10 cellular contexts compared by ENCODE assay signal in the genomic region with DNA sequence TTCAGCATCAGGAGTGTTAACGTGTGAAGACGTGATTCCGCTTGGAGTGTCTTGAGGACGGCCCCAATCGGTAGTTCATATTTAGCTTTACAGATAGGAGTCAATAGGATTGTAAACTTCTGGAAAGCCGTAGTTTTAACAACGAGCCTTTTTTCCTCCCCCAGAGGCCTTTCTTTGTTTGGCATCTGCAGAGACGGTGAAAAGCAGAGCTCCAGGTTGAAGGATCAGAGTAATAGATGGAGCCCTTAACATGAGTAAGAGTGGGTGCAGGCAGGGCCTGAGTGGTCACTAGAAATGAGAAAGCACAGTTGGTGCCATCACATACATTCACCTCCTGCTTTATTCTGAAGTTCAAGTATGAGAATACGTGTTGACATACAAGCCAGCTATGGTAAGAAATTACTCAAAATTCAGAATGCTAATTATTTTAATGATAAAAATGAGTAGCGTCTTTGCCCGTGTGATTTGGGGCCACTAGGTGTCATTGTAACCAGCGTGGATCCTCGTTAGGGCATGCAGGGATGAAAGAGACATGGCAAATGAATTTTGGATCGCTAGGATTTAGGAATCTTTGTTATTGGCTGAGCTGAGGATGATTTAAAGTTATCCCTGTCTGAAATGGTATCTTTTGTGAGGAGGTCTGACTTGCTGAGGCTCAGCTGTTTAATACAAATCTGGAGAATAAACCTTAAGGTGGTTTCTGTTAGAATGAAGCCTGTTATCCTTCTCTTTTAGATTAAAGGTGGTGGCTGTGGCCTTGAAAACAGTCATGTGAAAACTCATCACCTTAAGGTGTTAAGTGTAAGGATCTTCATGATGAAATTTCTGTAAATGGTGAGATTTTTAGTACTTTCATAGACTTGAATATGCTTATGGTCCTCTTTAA. TPM values are rescaled to one million over a fixed set of nuclear protein-coding genes. Genes with fewer than 3 reads are reported as not detected.
DNase-seq lines count a peak whose midpoint lies in the region; ATAC-seq and TF ChIP-seq lines count a peak whose summit lies in the region.
"Had no signal": no experiment of that assay in that cellular context is flagged by ENCODE, and none has a peak within 500 bp of the region (broad histone marks: within the 10 kb centered on the region; RNA-seq: fewer than 3 reads in every experiment).

No MANE protein-coding gene starts in this region.

- intact Hi-C loops in CD4-positive, alpha-beta T cell (cut with DNase I, micrococcal nuclease), result loop anchor here (1.0 to 5.0 kb wide), 6 partner anchors 41 to 156 kb away; no protein-coding TSS in a partner anchor

- H3K4me3 Mint-ChIP-seq in CD4-positive, alpha-beta T cell, result peak overlapping the region; percentile 96
- H3K4me3 Mint-ChIP-seq in T-cell, result peak overlapping the region; percentile 95 to 98 (median 96)

- peaks cover 5% of the 10 kb centered on the region for H3K36me3 ChIP-seq in neutrophil

- peak overlapping the region; percentile 97 for H3K27ac ChIP-seq in CD4-positive, alpha-beta T cell (ENCODE audit: low read depth, low read length)
- H3K27ac ChIP-seq in neutrophil, result peak overlapping the region; percentile 97

- H3K4me1 ChIP-seq in neutrophil (ENCODE audit: control insufficient read depth in 1 of 2, insufficient read depth in 1 of 2, low read depth in 1 of 2, low read length in 1 of 2), result peaks cover 60 to 77% of the 10 kb centered on the region in 2 experiments

- POLR2A ChIA-PET in CD4-positive, alpha-beta T cell (lab: Charles Lee), result interaction anchor here (0.8 to 2.4 kb wide), 12 partner anchors 9 to 205 kb away, joined by 3 to 17 read pairs (median 4); partner anchors contain the start of genes JMJD6, METTL23, PRPSAP1 and ST6GALNAC2
- POLR2A ChIA-PET in T-cell (lab: Charles Lee), result interaction anchor here in 1 of 2 donors (0.8 kb wide), 1 partner anchor 10 kb away, joined by 3 read pairs; no protein-coding TSS in a partner anchor

- no peaks in the 10 kb centered on the region for H3K9me3 Mint-ChIP-seq in CD4-positive, alpha-beta T cell
- no peaks in the 10 kb centered on the region for H3K9me3 Mint-ChIP-seq in T-cell

- peaks cover 67% of the 10 kb centered on the region for H3K4me1 Mint-ChIP-seq in CD4-positive, alpha-beta T cell (ENCODE audit: low read depth)
- H3K4me1 Mint-ChIP-seq in T-cell, result peaks cover 48 to 75% (median 68%) of the 10 kb centered on the region in 3 donors

- H3K9me3 ChIP-seq in CD4-positive, alpha-beta T cell (ENCODE audit: control insufficient read depth, low read length), result no peaks in the 10 kb centered on the region
- H3K9me3 ChIP-seq in neutrophil, result no peaks in the 10 kb centered on the region

- TF ChIP-seq CTCF in CD4-positive, alpha-beta T cell (IDR thresholded peaks at IDR 0.05), result peak; percentile 75
- TF ChIP-seq CTCF in neutrophil (IDR thresholded peaks at IDR 0.05), result peak; percentile 28

- no peak for DNase-seq in CD4-positive, alpha-beta T cell
- DNase-seq in HCEC 1CT (peak; percentile 35), T-cell (peak in 1 of 34 experiments; percentile 34), fibroblast of peridontal ligament (ENCODE audit: extremely low read depth) (peak; percentile 54)

- ATAC-seq in CD4-positive, alpha-beta T cell (ENCODE audit: poor library complexity), result no peak
- ATAC-seq in T-cell (replicated peaks in 1 of 4) (no peak), HG02798 (IDR thresholded peaks at IDR 0.05; ENCODE audit: poor library complexity, unreplicated experiment) (no peak), GM21447 (IDR thresholded peaks at IDR 0.05; ENCODE audit: unreplicated experiment) (no peak), esophagus mucosa (no peak)

- CTCF ChIA-PET in CD4-positive, alpha-beta T cell (lab: Charles Lee), result interaction anchor here (0.8 to 2.9 kb wide), 11 partner anchors 10 to 205 kb away, joined by 3 to 21 read pairs (median 4); partner anchors contain the start of genes PRPSAP1 and ST6GALNAC2
- CTCF ChIA-PET in T-cell (lab: Charles Lee), result interaction anchor here (0.6 to 2.2 kb wide), 9 partner anchors 9 to 194 kb away, joined by 3 to 10 read pairs (median 3); no protein-coding TSS in a partner anchor

- peak overlapping the region; percentile 97 for H3K27ac Mint-ChIP-seq in CD4-positive, alpha-beta T cell
- H3K27ac Mint-ChIP-seq in T-cell, result peak overlapping the region; percentile 97 to 98

- peak overlapping the region; percentile 90 to 99 for H3K4me3 ChIP-seq in neutrophil (ENCODE audit: low read depth in 1 of 2, low read length in 1 of 2)

- H3K27me3 ChIP-seq in CD4-positive, alpha-beta T cell (ENCODE audit: control insufficient read depth, insufficient read depth, low read length), result no peaks in the 10 kb centered on the region
- no peaks in the 10 kb centered on the region for H3K27me3 ChIP-seq in neutrophil

- H3K27me3 Mint-ChIP-seq in CD4-positive, alpha-beta T cell, result no peaks in the 10 kb centered on the region
- H3K27me3 Mint-ChIP-seq in T-cell, result no peaks in the 10 kb centered on the region

- peaks cover 54% of the 10 kb centered on the region for H3K36me3 Mint-ChIP-seq in CD4-positive, alpha-beta T cell (ENCODE audit: low read depth)
- H3K36me3 Mint-ChIP-seq in T-cell, result peaks cover 23% of the 10 kb centered on the region

RNA-seq across cellular contexts. Expression of gene PRCD, which starts 18.6 kb away (rescaled TPM):
- not detected for total RNA-seq in CD4-positive, alpha-beta T cell
- total RNA-seq in T-cell, result 1 to 10 TPM in 2 of 5 donors, under 1 TPM in 3; 0.66 to 1.3 (median 0.92) TPM
- total RNA-seq in esophagus mucosa, result 0.64 TPM

RNA-seq across cellular contexts. Expression of gene CYGB, which starts 20.9 kb away (rescaled TPM):
- not detected for total RNA-seq in CD4-positive, alpha-beta T cell
- under 1 TPM; 0.20 to 0.76 (median 0.65) TPM for total RNA-seq in T-cell
- total RNA-seq in esophagus mucosa, result 2.6 TPM
- total RNA-seq: activated CD8-positive, alpha-beta memory T cell treated with anti-CD3 and anti-CD28 coated beads for 36 hours had no signal

RNA-seq across cellular contexts. Expression of gene ST6GALNAC2, which starts 27.2 kb away (rescaled TPM):
- 1 to 10 TPM in 1 of 2 experiments, under 1 TPM in 1; 0.49 to 1.2 TPM for total RNA-seq in CD4-positive, alpha-beta T cell
- 1 to 10 TPM in 3 of 5 donors, under 1 TPM in 2; 0.55 to 4.7 (median 2.1) TPM for total RNA-seq in T-cell
- total RNA-seq in esophagus mucosa, result 24.0 TPM
- total RNA-seq: activated CD8-positive, alpha-beta memory T cell treated with anti-CD3 and anti-CD28 coated beads for 36 hours; temporal lobe had no signal

RNA-seq across cellular contexts. Expression of gene RHBDF2, which starts 57.2 kb away (rescaled TPM):
- 10 to 100 TPM; 22.6 to 24.9 TPM for total RNA-seq in CD4-positive, alpha-beta T cell
- total RNA-seq in T-cell (10 to 100 TPM; 35.2 to 99.0 (median 74.0) TPM), esophagus mucosa (36.8 TPM)

Comparison
In these comparisons a context has a peak if more than half of its experiments do, and no peak if none do; other contexts are left out.
1. DNase-seq: peak in HCEC 1CT (single experiment) and fibroblast of peridontal ligament (single experiment); none in CD4-positive, alpha-beta T cell (0 of 10).